8 cellular contexts compared by ENCODE assay signal in genomic region chr1:228736844-228737415, GRCh38. TPM values are rescaled to one million over a fixed set of nuclear protein-coding genes. Genes with fewer than 3 reads are reported as not detected.
DNase-seq lines count a peak whose midpoint lies in the region; ATAC-seq and TF ChIP-seq lines count a peak whose summit lies in the region.

No MANE protein-coding gene starts in this region.

- DNase-seq in right atrium auricular region (ENCODE audit: low spot score) (no peak), cardiac septum (ENCODE audit: low spot score) (no peak), endothelial cell (ENCODE audit: low spot score) (no peak), neural progenitor cell (ENCODE audit: low spot score) (peak; percentile 29), occipital lobe (lab: John Stamatoyannopoulos, UW) (no peak)
- DNase-seq in activated CD8-positive, alpha-beta memory T cell treated with anti-CD3 and anti-CD28 coated beads, Interleukin-2, amount 50 U/mL, for 48 hours = no peak

- H3K9ac ChIP-seq in neural progenitor cell = peak overlapping the region; percentile 55

- H3K4me1 ChIP-seq in right atrium auricular region = peaks cover 0 to 13% of the 10 kb centered on the region in 2 donors
- H3K4me1 ChIP-seq in neural progenitor cell = peaks cover 25% of the 10 kb centered on the region

- H3F3A ChIP-seq in neural progenitor cell (ENCODE audit: low read depth) = peaks cover 8% of the 10 kb centered on the region

- intact Hi-C loops in cardiac septum (cut with DNase I) = loop anchor here (5.0 to 10.0 kb wide), 4 partner anchors 105 to 420 kb away; no protein-coding TSS in a partner anchor

- peaks cover 2% of the 10 kb centered on the region for H3K36me3 Mint-ChIP-seq in endothelial cell (ENCODE audit: low read depth, unreplicated experiment)
- H3K36me3 Mint-ChIP-seq in neural progenitor cell = peaks cover 14% of the 10 kb centered on the region

- H3K27ac ChIP-seq in right atrium auricular region (peak overlapping the region; percentile 80 to 86), neural progenitor cell (peak overlapping the region; percentile 53)

- H3K79me2 ChIP-seq in neural progenitor cell (ENCODE audit: low read depth) = peaks cover 67% of the 10 kb centered on the region

- H3K27ac Mint-ChIP-seq in endothelial cell (ENCODE audit: unreplicated experiment) (no peak overlapping the region), neural progenitor cell (no peak overlapping the region)

- ATAC-seq in GM21447 (IDR thresholded peaks at IDR 0.05; ENCODE audit: unreplicated experiment) = no peak
- ATAC-seq in GM18907 (IDR thresholded peaks at IDR 0.05; ENCODE audit: unreplicated experiment) = no peak

- H3K27me3 ChIP-seq in right atrium auricular region (no peaks in the 10 kb centered on the region), neural progenitor cell (peaks cover 8% of the 10 kb centered on the region)

- peak overlapping the region; percentile 93 for H3K4me2 ChIP-seq in neural progenitor cell

- H3K27me3 Mint-ChIP-seq in endothelial cell (ENCODE audit: unreplicated experiment) (no peaks in the 10 kb centered on the region), neural progenitor cell (ENCODE audit: insufficient read depth, low read depth) (peaks cover 4% of the 10 kb centered on the region)

- H3K4me3 ChIP-seq in right atrium auricular region = peak overlapping the region; percentile 71 to 79
- peak overlapping the region; percentile 96 for H3K4me3 ChIP-seq in neural progenitor cell

- H3K4me3 Mint-ChIP-seq in endothelial cell (ENCODE audit: unreplicated experiment) (peak overlapping the region; percentile 94), neural progenitor cell (peak overlapping the region; percentile 94)

- peaks cover 55% of the 10 kb centered on the region for H4K20me1 ChIP-seq in neural progenitor cell (ENCODE audit: low read depth)

- H3K9me3 Mint-ChIP-seq in endothelial cell (ENCODE audit: unreplicated experiment) = no peaks in the 10 kb centered on the region
- H3K9me3 Mint-ChIP-seq in neural progenitor cell = no peaks in the 10 kb centered on the region

- H3K9me3 ChIP-seq in right atrium auricular region (no peaks in the 10 kb centered on the region), neural progenitor cell (ENCODE audit: low read depth) (no peaks in the 10 kb centered on the region)

- peaks cover 17% of the 10 kb centered on the region for H3K4me1 Mint-ChIP-seq in endothelial cell (ENCODE audit: unreplicated experiment)
- peaks cover 29% of the 10 kb centered on the region for H3K4me1 Mint-ChIP-seq in neural progenitor cell

- H2AFZ ChIP-seq in neural progenitor cell (replicated peaks) = no peak overlapping the region

- H3K36me3 ChIP-seq in right atrium auricular region (no peaks in the 10 kb centered on the region), neural progenitor cell (no peaks in the 10 kb centered on the region)

- TF ChIP-seq CTCF in right atrium auricular region (IDR thresholded peaks at IDR 0.05) (no peak), endothelial cell (IDR thresholded peaks at IDR 0.05; ENCODE audit: unreplicated experiment) (no peak), neural progenitor cell (IDR thresholded peaks at IDR 0.05) (no peak)

RNA-seq across cellular contexts. Expression of gene RHOU, which starts 1.7 kb away (rescaled TPM):
- 10 to 100 TPM in 1 of 2 donors, 1 to 10 TPM in 1; 6.0 to 12.2 TPM for total RNA-seq in right atrium auricular region
- total RNA-seq in cardiac septum = 3.8 TPM
- 10.2 TPM for total RNA-seq in endothelial cell (ENCODE audit: unreplicated experiment)
- total RNA-seq in neural progenitor cell (ENCODE audit: low replicate concordance) = 47.6 and 67.0 TPM in 2 replicates
- 39.6 TPM for total RNA-seq in occipital lobe
